Comparison of ENCODE assay signal across 32 cellular contexts in the genomic region with DNA sequence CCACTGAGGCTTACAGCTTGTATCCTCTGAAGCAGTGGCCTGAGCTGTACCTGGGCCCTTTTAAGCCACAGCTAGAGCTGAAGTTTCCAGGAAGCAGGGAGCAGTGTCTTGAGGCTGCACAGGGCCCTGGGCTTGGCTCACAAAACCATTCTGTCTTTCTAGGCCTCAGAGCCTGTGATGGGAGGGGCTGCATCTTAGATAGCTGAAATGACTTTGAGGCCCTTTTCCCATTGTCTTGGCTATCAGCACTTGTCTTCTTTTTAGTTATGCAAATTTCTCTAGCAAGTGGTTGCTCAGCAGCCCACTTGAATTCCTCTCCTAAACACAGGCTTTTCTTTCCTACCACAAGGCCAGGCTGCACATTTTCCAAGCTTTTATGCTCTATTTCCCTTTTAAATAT.
"Had no signal": no experiment of that assay in that cellular context is flagged by ENCODE, and none has a peak within 500 bp of the region (broad histone marks: within the 10 kb centered on the region; RNA-seq: fewer than 3 reads in every experiment).

No MANE protein-coding gene starts in this region.

- H3K36me3 Mint-ChIP-seq: activated naive CD8-positive, alpha-beta T cell; immature natural killer cell; mesothelial cell of epicardium; naive B cell; stimulated activated naive B cell treated with anti-CD40 and anti-IgM and Interleukin-4, amounts not matched to agents 10 μg/mL and 1 μg/mL and 100 μg/mL, for 72 hours had no signal

- H3K4me3 Mint-ChIP-seq: activated naive CD8-positive, alpha-beta T cell; immature natural killer cell; mesothelial cell of epicardium; naive B cell; neural crest cell; stimulated activated naive B cell treated with anti-CD40 and anti-IgM and Interleukin-4, amounts not matched to agents 10 μg/mL and 1 μg/mL and 100 μg/mL, for 72 hours; T-helper 1 cell treated with Interleukin-12 subunit alpha and Interleukin-12 subunit beta and Interleukin-4 antibody, amounts not matched to agents 30 μg/mL and 1 μg/mL, for 36 hours had no signal

- H3K27me3 Mint-ChIP-seq: activated naive CD8-positive, alpha-beta T cell; naive B cell; stimulated activated naive B cell treated with anti-CD40 and anti-IgM and Interleukin-4, amounts not matched to agents 10 μg/mL and 1 μg/mL and 100 μg/mL, for 72 hours had no signal

- FAIRE-seq: kidney, TTC549 had no signal

- DNase-seq: activated CD4-positive, alpha-beta T cell treated with anti-CD3 and anti-CD28 coated beads for 48 hours; activated CD4-positive, alpha-beta T cell treated with anti-CD3 and anti-CD28 coated beads, Interleukin-2, amount 50 U/mL, for 48 hours; activated CD8-positive, alpha-beta memory T cell treated with anti-CD3 and anti-CD28 coated beads for 24 hours; activated effector memory CD4-positive, alpha-beta T cell treated with Interleukin-2 at 50 U/mL for 16 hours; activated naive CD4-positive, alpha-beta T cell treated with Interleukin-2 at 50 U/mL for 16 hours; anterior cingulate cortex; body of pancreas; dorsolateral prefrontal cortex; effector memory CD4-positive, alpha-beta T cell; erythroblast; immature natural killer cell; kidney; left colon; mammary epithelial cell; naive B cell; stimulated activated CD4-positive, alpha-beta T cell treated with anti-CD3 and anti-CD28 coated beads, Interleukin-15, amount 100 ng/mL, for 24 hours; stimulated activated CD4-positive, alpha-beta T cell treated with anti-CD3 and anti-CD28 coated beads, Interleukin-2, amount 100 ng/mL, for 24 hours; stimulated activated naive B cell treated with anti-CD40 and anti-IgM and Interleukin-4, amounts not matched to agents 10 μg/mL and 1 μg/mL and 100 μg/mL, for 72 hours; T-helper 9 cell had no signal

- H3K4me3 ChIP-seq: body of pancreas, cardiac muscle cell, coronary artery, dorsolateral prefrontal cortex, gastroesophageal sphincter, hepatocyte, right atrium auricular region, tibial nerve had no signal

- ATAC-seq: activated CD4-positive, CD25-positive, alpha-beta regulatory T cell treated with anti-CD3 and anti-CD28 coated beads, Interleukin-2, amount 50 U/mL, for 24 hours; body of pancreas; gastroesophageal sphincter; left colon had no signal

- H3K4me1 ChIP-seq: body of pancreas, gastroesophageal sphincter, right atrium auricular region, tibial nerve had no signal

- H3K27ac Mint-ChIP-seq: activated naive CD8-positive, alpha-beta T cell; immature natural killer cell; mesothelial cell of epicardium; naive B cell; stimulated activated naive B cell treated with anti-CD40 and anti-IgM and Interleukin-4, amounts not matched to agents 10 μg/mL and 1 μg/mL and 100 μg/mL, for 72 hours; T-helper 1 cell treated with Interleukin-12 subunit alpha and Interleukin-12 subunit beta and Interleukin-4 antibody, amounts not matched to agents 30 μg/mL and 1 μg/mL, for 36 hours had no signal

- H3K4me1 Mint-ChIP-seq: immature natural killer cell; mesothelial cell of epicardium; naive B cell; stimulated activated naive B cell treated with anti-CD40 and anti-IgM and Interleukin-4, amounts not matched to agents 10 μg/mL and 1 μg/mL and 100 μg/mL, for 72 hours had no signal

- H3K9me3 ChIP-seq: body of pancreas had no signal

- H3K27ac ChIP-seq: body of pancreas, cardiac muscle cell, coronary artery, dorsolateral prefrontal cortex, gastroesophageal sphincter, hepatocyte, right atrium auricular region, tibial nerve, VCaP had no signal

- H3K36me3 ChIP-seq: cardiac muscle cell, gastroesophageal sphincter, right atrium auricular region, tibial nerve had no signal

- H3K9me3 Mint-ChIP-seq: stimulated activated naive B cell treated with anti-CD40 and anti-IgM and Interleukin-4, amounts not matched to agents 10 μg/mL and 1 μg/mL and 100 μg/mL, for 72 hours; T-helper 1 cell treated with Interleukin-12 subunit alpha and Interleukin-12 subunit beta and Interleukin-4 antibody, amounts not matched to agents 30 μg/mL and 1 μg/mL, for 36 hours had no signal

- H3K27me3 ChIP-seq: body of pancreas, cardiac muscle cell, dorsolateral prefrontal cortex, gastroesophageal sphincter, hepatocyte, right atrium auricular region, tibial nerve had no signal
